15 cellular contexts compared by ENCODE assay signal in the genomic region with DNA sequence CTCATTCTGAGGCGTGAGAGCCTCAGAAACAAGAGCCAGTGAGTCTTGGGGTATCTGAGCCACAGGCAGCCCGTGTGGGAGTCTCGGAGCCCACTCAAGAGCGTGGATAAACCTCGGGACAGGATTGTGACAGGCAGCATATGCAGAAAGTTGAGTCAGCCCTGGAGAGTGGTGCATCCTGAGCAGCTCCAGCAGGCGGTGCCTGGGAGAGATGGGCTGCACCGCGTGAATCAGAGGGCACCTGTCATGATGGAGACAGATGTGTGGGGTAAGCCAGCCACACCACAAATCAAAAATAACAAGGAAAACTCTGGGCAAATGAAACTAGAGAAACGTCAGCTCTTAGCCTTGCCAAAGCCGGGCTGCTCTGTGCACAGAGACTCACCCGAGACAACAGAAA. TPM values are rescaled to one million over a fixed set of nuclear protein-coding genes. Genes with fewer than 3 reads are reported as not detected.
DNase-seq lines count a peak whose midpoint lies in the region; TF ChIP-seq lines count a peak whose summit lies in the region.
"Had no signal": no experiment of that assay in that cellular context is flagged by ENCODE, and none has a peak within 500 bp of the region (broad histone marks: within the 10 kb centered on the region; RNA-seq: fewer than 3 reads in every experiment).

No MANE protein-coding gene starts in this region.

- H3F3A ChIP-seq in smooth muscle cell (ENCODE audit: low read depth) (peaks cover 3% of the 10 kb centered on the region), neural progenitor cell (ENCODE audit: low read depth) (no peaks in the 10 kb centered on the region)

- no peaks in the 10 kb centered on the region for H3K9me3 ChIP-seq in smooth muscle cell (replicated peaks; ENCODE audit: low read depth)
- H3K9me3 ChIP-seq in neural progenitor cell (ENCODE audit: low read depth) = no peaks in the 10 kb centered on the region
- H3K9me3 ChIP-seq: HAP-1 had no signal

- H3K4me1 ChIP-seq in smooth muscle cell (ENCODE audit: low read depth) (peaks cover 3% of the 10 kb centered on the region), neural progenitor cell (peaks cover 4% of the 10 kb centered on the region)
- H3K4me1 ChIP-seq: HAP-1 had no signal

- H2AFZ ChIP-seq in smooth muscle cell (ENCODE audit: low read depth) = no peak overlapping the region
- H2AFZ ChIP-seq in neural progenitor cell (replicated peaks) = no peak overlapping the region

- H3K27ac ChIP-seq in dorsolateral prefrontal cortex (no peak overlapping the region), smooth muscle cell (ENCODE audit: low read depth) (peak overlapping the region; percentile 80), neural progenitor cell (no peak overlapping the region)

- H3K36me3 ChIP-seq in smooth muscle cell (ENCODE audit: low read depth) = no peaks in the 10 kb centered on the region
- H3K36me3 ChIP-seq in neural progenitor cell = no peaks in the 10 kb centered on the region
- H3K36me3 ChIP-seq: HAP-1 had no signal

- peak overlapping the region; percentile 46 for H3K4me2 ChIP-seq in smooth muscle cell
- H3K4me2 ChIP-seq in neural progenitor cell = no peak overlapping the region

- H3K4me3 ChIP-seq in dorsolateral prefrontal cortex (peak overlapping the region in 1 of 59 donors; percentile 16), smooth muscle cell (no peak overlapping the region), neural progenitor cell (no peak overlapping the region)
- H3K4me3 ChIP-seq: HAP-1 had no signal

- intact Hi-C loops in dorsolateral prefrontal cortex (cut with DNase I) = no loop called here

- H3K79me2 ChIP-seq in smooth muscle cell (ENCODE audit: low read depth) = no peaks in the 10 kb centered on the region
- H3K79me2 ChIP-seq in neural progenitor cell (ENCODE audit: low read depth) = no peaks in the 10 kb centered on the region

- H4K20me1 ChIP-seq in smooth muscle cell (ENCODE audit: low read depth) (no peaks in the 10 kb centered on the region), neural progenitor cell (ENCODE audit: low read depth) (no peaks in the 10 kb centered on the region)

- no peak for TF ChIP-seq CTCF in dorsolateral prefrontal cortex (IDR thresholded peaks at IDR 0.05 in 54 of 56, conservative IDR thresholded peaks at IDR 0.05 in 2 of 56; ENCODE audit: low read depth in 1 of 56, partially characterized antibody in 56 of 56)
- TF ChIP-seq CTCF in smooth muscle cell (IDR thresholded peaks at IDR 0.05; ENCODE audit: borderline replicate concordance, insufficient read depth, poor library complexity, severe bottlenecking) = no peak
- TF ChIP-seq CTCF in neural progenitor cell (IDR thresholded peaks at IDR 0.05) = no peak

- no peak overlapping the region for H3K27ac Mint-ChIP-seq in activated naive CD4-positive, alpha-beta T cell treated with anti-CD3 and anti-CD28 coated beads, Interleukin-2, amount 50 U/mL, for 24 hours
- H3K27ac Mint-ChIP-seq in neural progenitor cell = no peak overlapping the region

- DNase-seq in activated naive CD4-positive, alpha-beta T cell treated with Interleukin-2 at 50 U/mL for 16 hours = no peak
- DNase-seq in HT1080 (ENCODE audit: low read depth) (peak; percentile 23), dorsolateral prefrontal cortex (peak in 6 of 10 donors; percentile 47 to 78 (median 52)), smooth muscle cell (lab: John Stamatoyannopoulos, UW; ENCODE audit: unreplicated experiment) (no peak), NCI-H187 treated with DMSO at 0.1 percent for 48 hours (lab: John Stamatoyannopoulos, UW) (no peak), neural progenitor cell (ENCODE audit: low spot score) (no peak), HuH-7 (ENCODE audit: low spot score) (no peak)
- DNase-seq: aorta, GDM1, MV-4-11, NCI-H446 had no signal

- WGBS in smooth muscle cell (ENCODE audit: low lambda C conversion rate) = 27% methylated on average over 11 of the region's 11 CpGs

- no peaks in the 10 kb centered on the region for H3K36me3 Mint-ChIP-seq in activated naive CD4-positive, alpha-beta T cell treated with anti-CD3 and anti-CD28 coated beads, Interleukin-2, amount 50 U/mL, for 24 hours
- H3K36me3 Mint-ChIP-seq in neural progenitor cell = no peaks in the 10 kb centered on the region

- H3K4me1 Mint-ChIP-seq in activated naive CD4-positive, alpha-beta T cell treated with anti-CD3 and anti-CD28 coated beads, Interleukin-2, amount 50 U/mL, for 24 hours = peaks cover 22% of the 10 kb centered on the region
- no peaks in the 10 kb centered on the region for H3K4me1 Mint-ChIP-seq in neural progenitor cell

- H3K4me3 Mint-ChIP-seq in activated naive CD4-positive, alpha-beta T cell treated with anti-CD3 and anti-CD28 coated beads, Interleukin-2, amount 50 U/mL, for 24 hours = peak overlapping the region; percentile 12
- H3K4me3 Mint-ChIP-seq in neural progenitor cell = no peak overlapping the region

- H3K27me3 ChIP-seq in dorsolateral prefrontal cortex (peaks cover 0 to 21% (median 0%) of the 10 kb centered on the region in 45 donors), smooth muscle cell (ENCODE audit: low read depth) (peaks cover 28% of the 10 kb centered on the region), neural progenitor cell (peaks cover 63% of the 10 kb centered on the region)

- H3K9me3 Mint-ChIP-seq in activated naive CD4-positive, alpha-beta T cell treated with anti-CD3 and anti-CD28 coated beads, Interleukin-2, amount 50 U/mL, for 24 hours = peaks cover 3% of the 10 kb centered on the region
- H3K9me3 Mint-ChIP-seq in neural progenitor cell = no peaks in the 10 kb centered on the region

- peaks cover 28% of the 10 kb centered on the region for H3K27me3 Mint-ChIP-seq in activated naive CD4-positive, alpha-beta T cell treated with anti-CD3 and anti-CD28 coated beads, Interleukin-2, amount 50 U/mL, for 24 hours
- H3K27me3 Mint-ChIP-seq in neural progenitor cell (ENCODE audit: insufficient read depth, low read depth) = peaks cover 15% of the 10 kb centered on the region

- H3K9ac ChIP-seq in smooth muscle cell (ENCODE audit: low read depth) (peak overlapping the region; percentile 7), neural progenitor cell (no peak overlapping the region)

RNA-seq across cellular contexts. Expression of gene POP4, which starts 30.0 kb away (rescaled TPM):
- 157 and 170 TPM in 2 replicates for total RNA-seq in HT1080 (2014; rRNA removed; shearing (Covaris generic))
- 52.4 and 66.5 TPM in 2 replicates for polyA plus RNA-seq in HT1080 (2015; cell fraction: cytosol; rRNA removed)
- 72.2 and 84.6 TPM in 2 replicates for polyA plus RNA-seq in HT1080 (2015; cell fraction: nucleus; rRNA removed)
- total RNA-seq in dorsolateral prefrontal cortex (10 to 100 TPM; 31.6 to 72.5 (median 52.7) TPM), smooth muscle cell (54.4 and 68.8 TPM in 2 replicates), neural progenitor cell (ENCODE audit: low replicate concordance) (41.0 and 77.8 TPM in 2 replicates)
- 90.6 and 94.9 TPM in 2 replicates for polyA plus RNA-seq in smooth muscle cell

RNA-seq across cellular contexts. Expression of gene VSTM2B, which starts 50.2 kb away (rescaled TPM):
- total RNA-seq in HT1080 (2014; rRNA removed; shearing (Covaris generic)) = not detected in 2 replicates
- not detected in 2 replicates for polyA plus RNA-seq in HT1080 (2015; cell fraction: cytosol; rRNA removed)
- polyA plus RNA-seq in HT1080 (2015; cell fraction: nucleus; rRNA removed) = not detected in 2 replicates
- total RNA-seq in dorsolateral prefrontal cortex (10 to 100 TPM; 27.0 to 85.8 (median 42.8) TPM), smooth muscle cell (not detected in 2 replicates), neural progenitor cell (ENCODE audit: low replicate concordance) (0.59 TPM in 1 of 2 replicates, not detected in the other)
- polyA plus RNA-seq in smooth muscle cell = not detected in 2 replicates
- total RNA-seq: activated CD8-positive, alpha-beta memory T cell treated with anti-CD3 and anti-CD28 coated beads for 36 hours; aorta; T-helper 1 cell treated with Interleukin-12 subunit alpha and Interleukin-12 subunit beta and Interleukin-4 antibody, amounts not matched to agents 30 ng/mL and 1 ng/mL, for 36 hours had no signal
- polyA plus RNA-seq: aorta had no signal

Comparison
In these comparisons a context has a peak if more than half of its experiments do, and no peak if none do; other contexts are left out.
1. DNase-seq: peak in HT1080 (single experiment) and dorsolateral prefrontal cortex (6 of 10); none in activated naive CD4-positive, alpha-beta T cell treated with Interleukin-2 at 50 U/mL for 16 hours (single experiment), smooth muscle cell (single experiment), NCI-H187 treated with DMSO at 0.1 percent for 48 hours (single experiment), neural progenitor cell (single experiment) and HuH-7 (single experiment).
2. RNA of gene VSTM2B, which starts 50.2 kb away (total RNA-seq): 27.0 to 85.8 TPM in dorsolateral prefrontal cortex; 0.59 TPM in neural progenitor cell, not detected in HT1080 and not detected in smooth muscle cell; every median in the first group is over 10 times any median in the second.